ENCODE assay signal across 10 cellular contexts in genomic region chr14:91078095-91078737, GRCh38. TPM values are rescaled to one million over a fixed set of nuclear protein-coding genes. Genes with fewer than 3 reads are reported as not detected.
DNase-seq lines count a peak whose midpoint lies in the region; ATAC-seq, FAIRE-seq and TF ChIP-seq lines count a peak whose summit lies in the region.
"Had no signal": no experiment of that assay in that cellular context is flagged by ENCODE, and none has a peak within 500 bp of the region (broad histone marks: within the 10 kb centered on the region; RNA-seq: fewer than 3 reads in every experiment).

No MANE protein-coding gene starts in this region.

- peak; percentile 84 for FAIRE-seq in GM12891 (lab: Jason Lieb, UNC)
- FAIRE-seq: HTR-8/SVneo had no signal

- no peak overlapping the region for H3K4me3 ChIP-seq in ascending aorta

- H3K9me3 Mint-ChIP-seq in natural killer cell treated with Interleukin-12 subunit alpha and Interleukin-12 subunit beta and Interleukin-15 and Interleukin-18, amount 100 ng/mL, for 72 hours, result no peaks in the 10 kb centered on the region
- H3K9me3 Mint-ChIP-seq in nephron progenitor cell, result no peaks in the 10 kb centered on the region

- H3K27me3 ChIP-seq in ascending aorta, result no peaks in the 10 kb centered on the region

- no peak overlapping the region for H3K27ac ChIP-seq in ascending aorta

- peak overlapping the region; percentile 83 to 88 for H3K27ac Mint-ChIP-seq in natural killer cell treated with Interleukin-12 subunit alpha and Interleukin-12 subunit beta and Interleukin-15 and Interleukin-18, amount 100 ng/mL, for 72 hours
- H3K27ac Mint-ChIP-seq in nephron progenitor cell, result no peak overlapping the region

- peak; percentile 63 for ATAC-seq in HG02623 (IDR thresholded peaks at IDR 0.05; ENCODE audit: unreplicated experiment)
- peak; percentile 92 to 98 for ATAC-seq in natural killer cell treated with Interleukin-12 subunit alpha and Interleukin-12 subunit beta and Interleukin-15 and Interleukin-18, amount 100 ng/mL, for 72 hours

- peaks cover 34 to 54% of the 10 kb centered on the region in 2 donors for H3K4me1 Mint-ChIP-seq in natural killer cell treated with Interleukin-12 subunit alpha and Interleukin-12 subunit beta and Interleukin-15 and Interleukin-18, amount 100 ng/mL, for 72 hours (ENCODE audit: low read depth in 2 of 2)
- peaks cover 4% of the 10 kb centered on the region for H3K4me1 Mint-ChIP-seq in nephron progenitor cell

- H3K4me3 Mint-ChIP-seq in natural killer cell treated with Interleukin-12 subunit alpha and Interleukin-12 subunit beta and Interleukin-15 and Interleukin-18, amount 100 ng/mL, for 72 hours, result peak overlapping the region; percentile 76
- no peak overlapping the region for H3K4me3 Mint-ChIP-seq in nephron progenitor cell

- intact Hi-C loops in ascending aorta (cut with DNase I), result no loop called here

- H3K4me1 ChIP-seq in ascending aorta, result no peaks in the 10 kb centered on the region

- H3K27me3 Mint-ChIP-seq in natural killer cell treated with Interleukin-12 subunit alpha and Interleukin-12 subunit beta and Interleukin-15 and Interleukin-18, amount 100 ng/mL, for 72 hours, result no peaks in the 10 kb centered on the region
- H3K27me3 Mint-ChIP-seq in nephron progenitor cell (ENCODE audit: low read depth, poor library complexity), result peaks cover 3% of the 10 kb centered on the region

- no peaks in the 10 kb centered on the region for H3K36me3 Mint-ChIP-seq in natural killer cell treated with Interleukin-12 subunit alpha and Interleukin-12 subunit beta and Interleukin-15 and Interleukin-18, amount 100 ng/mL, for 72 hours
- no peaks in the 10 kb centered on the region for H3K36me3 Mint-ChIP-seq in nephron progenitor cell (ENCODE audit: low read depth)

- H3K36me3 ChIP-seq in ascending aorta, result no peaks in the 10 kb centered on the region

- DNase-seq in GM12891 (ENCODE audit: insufficient read length, low spot score) (peak; percentile 18), ascending aorta (ENCODE audit: low spot score in 2 of 2) (no peak), nucleus accumbens (lab: John Stamatoyannopoulos, UW) (no peak), nephron progenitor cell (no peak), dedifferentiated amniotic fluid mesenchymal stem cell (ENCODE audit: extremely low spot score) (no peak)
- peak; percentile 66 for DNase-seq in activated CD4-positive, alpha-beta T cell treated with anti-CD3 and anti-CD28 coated beads for 48 hours
- DNase-seq in natural killer cell treated with Interleukin-12 subunit alpha and Interleukin-12 subunit beta and Interleukin-15 and Interleukin-18, amount 100 ng/mL, for 72 hours (ENCODE audit: low spot score), result peak; percentile 82
- DNase-seq: SIG-M5 had no signal

- H3K9me3 ChIP-seq in ascending aorta, result no peaks in the 10 kb centered on the region

- TF ChIP-seq CTCF in ascending aorta (IDR thresholded peaks at IDR 0.05), result no peak
- no peak for TF ChIP-seq CTCF in nephron progenitor cell (IDR thresholded peaks at IDR 0.05)

- no peak for TF ChIP-seq POLR2A in GM12891 (IDR thresholded peaks at IDR 0.05; ENCODE audit: low read depth, low read length)

TF ChIP-seq in GM12891, 5 proteins besides CTCF, POLR2A, EP300 and RAD21:
- TF ChIP-seq TAF1 (IDR thresholded peaks at IDR 0.05; ENCODE audit: low read depth, low read length), result no peak
- TF ChIP-seq POLR2AphosphoS5 (IDR thresholded peaks at IDR 0.05; ENCODE audit: low read depth, low read length), result no peak
- TF ChIP-seq POU2F2 (IDR thresholded peaks at IDR 0.05; ENCODE audit: low read depth, low read length), result peak; percentile 30; the same call in 1 of the 2 replicates
- no peak for TF ChIP-seq PAX5 (IDR thresholded peaks at IDR 0.05; ENCODE audit: insufficient read depth, low read length, severe bottlenecking)
- TF ChIP-seq SPI1 (IDR thresholded peaks at IDR 0.05; ENCODE audit: low read depth, low read length), result no peak

RNA-seq across cellular contexts. Expression of gene RPS6KA5, which starts 17.8 kb away (rescaled TPM):
- 0.54 TPM for polyA plus RNA-seq in GM12891 (2012; ENCODE audit: low read depth, missing spikeins)
- 10 to 100 TPM; 20.5 to 47.5 TPM for total RNA-seq in natural killer cell treated with Interleukin-12 subunit alpha and Interleukin-12 subunit beta and Interleukin-15 and Interleukin-18, amount 100 ng/mL, for 72 hours
- total RNA-seq in ascending aorta, result 0.21 TPM

RNA-seq across cellular contexts. Expression of gene DGLUCY, which starts 35.7 kb away (rescaled TPM):
- polyA plus RNA-seq in GM12891 (2012; ENCODE audit: low read depth, missing spikeins), result 26.9 TPM
- 10 to 100 TPM; 28.4 to 78.3 TPM for total RNA-seq in natural killer cell treated with Interleukin-12 subunit alpha and Interleukin-12 subunit beta and Interleukin-15 and Interleukin-18, amount 100 ng/mL, for 72 hours
- total RNA-seq in ascending aorta, result 59.2 TPM

Comparison
In these comparisons a context has a peak if more than half of its experiments do, and no peak if none do; other contexts are left out.
1. DNase-seq: peak in GM12891 (single experiment), activated CD4-positive, alpha-beta T cell treated with anti-CD3 and anti-CD28 coated beads for 48 hours (single experiment) and natural killer cell treated with Interleukin-12 subunit alpha and Interleukin-12 subunit beta and Interleukin-15 and Interleukin-18, amount 100 ng/mL, for 72 hours (single experiment); none in ascending aorta (0 of 2), nucleus accumbens (0 of 56), nephron progenitor cell (single experiment) and dedifferentiated amniotic fluid mesenchymal stem cell (single experiment).
2. RNA of gene RPS6KA5, which starts 17.8 kb away (total RNA-seq): 20.5 to 47.5 TPM in natural killer cell treated with Interleukin-12 subunit alpha and Interleukin-12 subunit beta and Interleukin-15 and Interleukin-18, amount 100 ng/mL, for 72 hours; 0.21 TPM in ascending aorta (single experiment); every median in the first group is over 10 times any median in the second.